Comparison of ENCODE assay signal across 17 cellular contexts in the genomic region with DNA sequence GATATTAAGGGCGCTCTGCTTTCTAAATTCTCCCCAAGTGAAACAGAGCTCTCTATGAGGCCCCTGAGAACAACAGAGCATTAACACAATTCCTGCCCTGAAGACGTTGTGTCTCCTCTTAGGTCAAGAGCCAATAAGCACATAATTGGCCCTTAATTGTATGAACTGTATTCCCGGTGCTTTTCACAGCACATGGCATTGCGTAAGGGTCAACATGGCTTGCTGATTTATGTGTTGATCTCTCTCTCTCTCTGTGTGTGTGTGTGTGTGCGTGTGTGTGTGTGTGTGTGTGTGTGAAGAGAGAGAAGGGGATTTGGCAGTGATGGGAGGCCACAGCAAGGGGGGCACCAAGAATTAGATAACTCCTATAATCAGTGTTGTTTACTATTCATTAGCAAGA. TPM values are rescaled to one million over a fixed set of nuclear protein-coding genes. Genes with fewer than 3 reads are reported as not detected.
DNase-seq lines count a peak whose midpoint lies in the region; ATAC-seq and TF ChIP-seq lines count a peak whose summit lies in the region.
"Had no signal": no experiment of that assay in that cellular context is flagged by ENCODE, and none has a peak within 500 bp of the region (broad histone marks: within the 10 kb centered on the region; RNA-seq: fewer than 3 reads in every experiment).

No MANE protein-coding gene starts in this region.

- no peak overlapping the region for H3K27ac ChIP-seq in psoas muscle
- H3K27ac ChIP-seq: vagina had no signal

- H3K4me3 Mint-ChIP-seq in progenitor cell of endocrine pancreas (ENCODE audit: low read depth), result no peak overlapping the region
- H3K4me3 Mint-ChIP-seq: activated CD4-positive, alpha-beta memory T cell treated with anti-CD3 and anti-CD28 coated beads for 36 hours; activated T-helper 17 cell treated with anti-CD3 and anti-CD28 coated beads, Interleukin-2, amount 50 U/mL, for 72 hours had no signal

- 34 to 46% (median 36%) methylated on average over 5 of the region's 5 CpGs for WGBS in psoas muscle, 3 donors

- H3K9me3 Mint-ChIP-seq in progenitor cell of endocrine pancreas (ENCODE audit: low read depth), result no peaks in the 10 kb centered on the region
- H3K9me3 Mint-ChIP-seq: activated CD4-positive, alpha-beta memory T cell treated with anti-CD3 and anti-CD28 coated beads for 36 hours; activated T-helper 17 cell treated with anti-CD3 and anti-CD28 coated beads, Interleukin-2, amount 50 U/mL, for 72 hours had no signal

- no peaks in the 10 kb centered on the region for H3K36me3 Mint-ChIP-seq in progenitor cell of endocrine pancreas (ENCODE audit: insufficient read depth)
- H3K36me3 Mint-ChIP-seq: activated CD4-positive, alpha-beta memory T cell treated with anti-CD3 and anti-CD28 coated beads for 36 hours had no signal

- peaks cover 39% of the 10 kb centered on the region for H3K4me1 Mint-ChIP-seq in progenitor cell of endocrine pancreas (ENCODE audit: low read depth)
- H3K4me1 Mint-ChIP-seq: activated T-helper 17 cell treated with anti-CD3 and anti-CD28 coated beads, Interleukin-2, amount 50 U/mL, for 72 hours had no signal

- H3K9me3 ChIP-seq in psoas muscle, result no peaks in the 10 kb centered on the region
- H3K9me3 ChIP-seq: vagina had no signal

- ATAC-seq in psoas muscle, result peak in 3 of 4 donors; percentile 48 to 65 (median 60)
- ATAC-seq: activated T-helper 17 cell treated with anti-CD3 and anti-CD28 coated beads, Interleukin-2, amount 50 U/mL, for 72 hours had no signal

- intact Hi-C loops in psoas muscle (cut with DNase I), result no loop called here

- H3K4me3 ChIP-seq in fibroblast of mammary gland (ENCODE audit: control insufficient read depth, low read depth, low read length) (no peak overlapping the region), psoas muscle (no peak overlapping the region)
- H3K4me3 ChIP-seq: vagina had no signal

- H3K27me3 ChIP-seq in psoas muscle (ENCODE audit: insufficient read depth in 3 of 3, low read length in 2 of 3), result no peaks in the 10 kb centered on the region
- H3K27me3 ChIP-seq: vagina had no signal

- DNase-seq in EL (peak; percentile 47), NCI-H1436 treated with DMSO at 0.1 percent for 48 hours (lab: John Stamatoyannopoulos, UW) (peak; percentile 58), fibroblast of mammary gland (ENCODE audit: low read depth) (peak; percentile 69), psoas muscle (no peak), H4 (ENCODE audit: low spot score) (no peak), GM10266 (ENCODE audit: extremely low spot score) (no peak), progenitor cell of endocrine pancreas (ENCODE audit: low spot score, unreplicated experiment) (no peak)
- no peak for DNase-seq in central memory CD4-positive, alpha-beta T cell
- DNase-seq: activated CD4-positive, alpha-beta memory T cell treated with anti-CD3 and anti-CD28 coated beads for 36 hours; C1 segment of cervical spinal cord; SHP77; stimulated activated CD4-positive, alpha-beta T cell treated with anti-CD3 and anti-CD28 coated beads, Interleukin-4, amount 100 ng/mL, for 1 hour had no signal

- H3K4me1 ChIP-seq in psoas muscle, result peaks cover 7% of the 10 kb centered on the region
- H3K4me1 ChIP-seq: vagina had no signal

- H3K27ac Mint-ChIP-seq in progenitor cell of endocrine pancreas, result no peak overlapping the region
- H3K27ac Mint-ChIP-seq: activated CD4-positive, alpha-beta memory T cell treated with anti-CD3 and anti-CD28 coated beads for 36 hours; activated T-helper 17 cell treated with anti-CD3 and anti-CD28 coated beads, Interleukin-2, amount 50 U/mL, for 72 hours had no signal

- no peak for TF ChIP-seq CTCF in fibroblast of mammary gland (conservative IDR thresholded peaks at IDR 0.05; ENCODE audit: control insufficient read depth, insufficient read depth, low read depth, low read length)
- no peak for TF ChIP-seq CTCF in psoas muscle (IDR thresholded peaks at IDR 0.05)
- TF ChIP-seq CTCF in GM10266 (IDR thresholded peaks at IDR 0.05; ENCODE audit: control insufficient read depth, insufficient read depth, low read depth, missing control alignments), result no peak
- no peak for TF ChIP-seq CTCF in progenitor cell of endocrine pancreas (IDR thresholded peaks at IDR 0.05; ENCODE audit: unreplicated experiment)

- H3K27me3 Mint-ChIP-seq in progenitor cell of endocrine pancreas, result no peaks in the 10 kb centered on the region

- H3K36me3 ChIP-seq in psoas muscle (ENCODE audit: insufficient read depth in 1 of 2, low read depth in 1 of 2), result no peaks in the 10 kb centered on the region
- H3K36me3 ChIP-seq: vagina had no signal

RNA-seq across cellular contexts. Expression of a gene that starts 40.5 kb away (rescaled TPM):
- total RNA-seq in psoas muscle (not detected), progenitor cell of endocrine pancreas (not detected in 2 replicates)
- polyA plus RNA-seq in psoas muscle, result not detected
- total RNA-seq in H4 (2014; rRNA removed; shearing (Covaris generic)), result not detected in 2 replicates
- total RNA-seq: activated CD4-positive, alpha-beta memory T cell treated with anti-CD3 and anti-CD28 coated beads for 36 hours; activated T-helper 17 cell treated with anti-CD3 and anti-CD28 coated beads, Interleukin-2, amount 50 U/mL, for 72 hours; dermis microvascular lymphatic vessel endothelial cell; HT1080; pulmonary artery endothelial cell; vagina had no signal

Comparison
In these comparisons a context has a peak if more than half of its experiments do, and no peak if none do; other contexts are left out.
1. DNase-seq: peak in EL (single experiment), NCI-H1436 treated with DMSO at 0.1 percent for 48 hours (single experiment) and fibroblast of mammary gland (single experiment); none in psoas muscle (0 of 2), H4 (single experiment), GM10266 (single experiment), central memory CD4-positive, alpha-beta T cell (single experiment) and progenitor cell of endocrine pancreas (single experiment).